1 cellular context compared by ENCODE assay signal in genomic region chr14:69750495-69750894, GRCh38.
TF ChIP-seq lines count a peak whose summit lies in the region.

No MANE protein-coding gene starts in this region.

TF ChIP-seq in K562, 482 proteins besides CTCF, POLR2A, EP300 and RAD21:
- TF ChIP-seq SMAD1 (IDR thresholded peaks at IDR 0.05; ENCODE audit: low read depth, low read length, partially characterized antibody) (no peak), ZNF695 (CRISPR knock-in tag; IDR thresholded peaks at IDR 0.05) (no peak), THAP12 (CRISPR knock-in tag; IDR thresholded peaks at IDR 0.05) (no peak), HOXB6 (CRISPR knock-in tag; IDR thresholded peaks at IDR 0.05; ENCODE audit: borderline replicate concordance) (no peak), KAT8 (IDR thresholded peaks at IDR 0.05; ENCODE audit: low read depth) (no peak), ZNF518B (CRISPR knock-in tag; IDR thresholded peaks at IDR 0.05) (no peak)
